9 cellular contexts compared by ENCODE assay signal in the genomic region with DNA sequence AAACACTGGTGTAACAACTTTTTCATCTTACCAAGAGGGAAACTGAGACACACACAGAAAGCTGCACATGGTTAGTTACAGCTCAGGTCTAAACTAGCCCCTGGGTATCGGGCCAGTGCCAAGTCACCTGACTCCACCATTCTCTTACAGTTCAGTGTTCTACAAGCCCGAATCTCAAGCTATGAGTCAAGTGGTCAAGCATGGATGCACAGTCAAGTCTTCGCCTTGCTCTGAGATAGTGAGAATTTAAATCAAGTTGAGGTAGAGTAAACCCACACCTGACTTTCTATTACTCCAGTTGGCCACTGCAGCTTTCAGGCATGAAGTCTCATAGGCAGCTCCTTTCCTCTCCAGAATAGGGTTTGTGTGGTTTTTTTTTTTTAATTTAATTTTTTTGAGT. TPM values are rescaled to one million over a fixed set of nuclear protein-coding genes. Genes with fewer than 3 reads are reported as not detected.
DNase-seq lines count a peak whose midpoint lies in the region; ATAC-seq, FAIRE-seq and TF ChIP-seq lines count a peak whose summit lies in the region.
"Had no signal": no experiment of that assay in that cellular context is flagged by ENCODE, and none has a peak within 500 bp of the region (broad histone marks: within the 10 kb centered on the region; RNA-seq: fewer than 3 reads in every experiment).

No MANE protein-coding gene starts in this region.

- in situ Hi-C loops in brain microvascular endothelial cell (cut with HindIII; ENCODE audit: low pct_ligation_motif_present, low sequenced_read_pairs) = no loop called here

- H3K9me3 Mint-ChIP-seq in effector memory CD8-positive, alpha-beta T cell = no peaks in the 10 kb centered on the region

- no peak overlapping the region for H3K27ac Mint-ChIP-seq in effector memory CD8-positive, alpha-beta T cell

- peak; percentile 42 for DNase-seq in GM12892 (ENCODE audit: insufficient read length)
- DNase-seq in NCI-H2107 treated with DMSO at 0.1 percent for 48 hours (lab: John Stamatoyannopoulos, UW; ENCODE audit: unreplicated experiment) = peak; percentile 39
- DNase-seq in effector memory CD8-positive, alpha-beta T cell = no peak
- DNase-seq in NCI-H1092 (lab: John Stamatoyannopoulos, UW) = no peak
- no peak for DNase-seq in AG08395 (ENCODE audit: low spot score)
- no peak for DNase-seq in brain microvascular endothelial cell

- no peak overlapping the region for H3K27ac ChIP-seq in brain microvascular endothelial cell
- H3K27ac ChIP-seq: BLaER1 treated with 17β-estradiol and CSF1 and Interleukin-3, amounts not matched to agents 10 nM and 100 nM had no signal

- H3K4me3 ChIP-seq in brain microvascular endothelial cell (ENCODE audit: low read depth, low read length) = no peak overlapping the region
- H3K4me3 ChIP-seq: BLaER1 treated with 17β-estradiol and CSF1 and Interleukin-3, amounts not matched to agents 10 nM and 100 nM had no signal

- no peak for TF ChIP-seq POLR2A in GM12892 (IDR thresholded peaks at IDR 0.05; ENCODE audit: low read depth, low read length)

- H3K4me1 Mint-ChIP-seq in effector memory CD8-positive, alpha-beta T cell (ENCODE audit: low read depth in 2 of 2) = no peaks in the 10 kb centered on the region

- peak; percentile 99 for FAIRE-seq in GM12892 (lab: Jason Lieb, UNC)

- peaks cover 3% of the 10 kb centered on the region for H3K36me3 Mint-ChIP-seq in effector memory CD8-positive, alpha-beta T cell (ENCODE audit: insufficient read depth)

- no peak for TF ChIP-seq CTCF in brain microvascular endothelial cell (IDR thresholded peaks at IDR 0.05; ENCODE audit: low read depth, low read length, missing control alignments)

- H3K36me3 ChIP-seq in brain microvascular endothelial cell (replicated peaks) = no peaks in the 10 kb centered on the region
- H3K36me3 ChIP-seq: BLaER1 treated with 17β-estradiol and CSF1 and Interleukin-3, amounts not matched to agents 10 nM and 100 nM had no signal

- H3K27me3 ChIP-seq in brain microvascular endothelial cell (replicated peaks) = no peaks in the 10 kb centered on the region
- H3K27me3 ChIP-seq: BLaER1 treated with 17β-estradiol and CSF1 and Interleukin-3, amounts not matched to agents 10 nM and 100 nM had no signal

- peaks cover 12 to 23% of the 10 kb centered on the region in 2 donors for H3K27me3 Mint-ChIP-seq in effector memory CD8-positive, alpha-beta T cell

- H3K4me3 Mint-ChIP-seq in effector memory CD8-positive, alpha-beta T cell = no peak overlapping the region

- peak; percentile 99 for ATAC-seq in GM19452 (IDR thresholded peaks at IDR 0.05; ENCODE audit: unreplicated experiment)
- ATAC-seq in HG02973 (IDR thresholded peaks at IDR 0.05; ENCODE audit: unreplicated experiment) = peak; percentile 99
- ATAC-seq in effector memory CD8-positive, alpha-beta T cell (replicated peaks) = no peak

RNA-seq across cellular contexts. Expression of a gene that starts 34.5 kb away (rescaled TPM):
- polyA plus RNA-seq in GM12892 (2012; ENCODE audit: missing spikeins) = 55.2 TPM

Comparison
In these comparisons a context has a peak if more than half of its experiments do, and no peak if none do; other contexts are left out.
1. DNase-seq: peak in GM12892 (single experiment) and NCI-H2107 treated with DMSO at 0.1 percent for 48 hours (single experiment); none in effector memory CD8-positive, alpha-beta T cell (0 of 3), NCI-H1092 (single experiment), AG08395 (single experiment) and brain microvascular endothelial cell (single experiment).